ENCODE assay signal across 18 cellular contexts in genomic region chr12:51692016-51692415, GRCh38.
DNase-seq lines count a peak whose midpoint lies in the region; ATAC-seq and TF ChIP-seq lines count a peak whose summit lies in the region.
"Had no signal": no experiment of that assay in that cellular context is flagged by ENCODE, and none has a peak within 500 bp of the region (broad histone marks: within the 10 kb centered on the region; RNA-seq: fewer than 3 reads in every experiment).

No MANE protein-coding gene starts in this region.

- peaks cover 0 to 9% (median 4%) of the 10 kb centered on the region in 12 donors for H3K4me1 ChIP-seq in heart left ventricle

- H3K27me3 ChIP-seq in heart left ventricle: no peaks in the 10 kb centered on the region

- peak in 1 of 5 donors; percentile 6 for DNase-seq in heart left ventricle
- DNase-seq in left cardiac atrium: no peak
- DNase-seq in NOMO-1 (lab: John Stamatoyannopoulos, UW; ENCODE audit: unreplicated experiment in 2 of 2): peak; percentile 61 to 74
- DNase-seq in left kidney (ENCODE audit: low read depth, low spot score): peak; percentile 3
- no peak for DNase-seq in AG20443 (ENCODE audit: low spot score)
- DNase-seq in foreskin fibroblast: no peak
- DNase-seq: Calu3; CD4-positive, alpha-beta T cell; DMS53; H7; Karpas-422; MM.1S; NCI-H1417; NCI-H187 treated with DMSO at 0.1 percent for 48 hours; NCI-H526 treated with DMSO at 0.1 percent for 48 hours; SHP77 treated with DMSO at 0.1 percent for 48 hours had no signal

- WGBS in heart left ventricle, 4 donors: 32 to 50% (median 43%) methylated on average over 2 of the region's 2 CpGs

- intact Hi-C loops in heart left ventricle (cut with DNase I): no loop called here
- intact Hi-C loops in left cardiac atrium (cut with DNase I): no loop called here

- no peaks in the 10 kb centered on the region for H3K9me3 ChIP-seq in heart left ventricle

- no peak overlapping the region for H3K4me3 ChIP-seq in heart left ventricle
- no peak overlapping the region for H3K4me3 ChIP-seq in foreskin fibroblast (ENCODE audit: low read depth in 1 of 2, low read length in 2 of 2)

- H3K36me3 ChIP-seq in heart left ventricle: no peaks in the 10 kb centered on the region

- TF ChIP-seq POLR2A in heart left ventricle (IDR thresholded peaks at IDR 0.05): no peak

- ATAC-seq in heart left ventricle (peak in 3 of 4 donors; percentile 58 to 68 (median 59)), left cardiac atrium (no peak), GM19351 (IDR thresholded peaks at IDR 0.05; ENCODE audit: unreplicated experiment) (no peak)
- ATAC-seq: Panc1 had no signal

- no peak overlapping the region for H3K27ac ChIP-seq in heart left ventricle

- TF ChIP-seq CTCF in heart left ventricle (IDR thresholded peaks at IDR 0.05) (no peak), foreskin fibroblast (IDR thresholded peaks at IDR 0.05; ENCODE audit: low read depth, low read length) (no peak)

Comparison
In these comparisons a context has a peak if more than half of its experiments do, and no peak if none do; other contexts are left out.
1. ATAC-seq: peak in heart left ventricle (3 of 4); none in left cardiac atrium (0 of 2) and GM19351 (single experiment).
2. DNase-seq: peak in NOMO-1 (2 of 2) and left kidney (single experiment); none in left cardiac atrium (single experiment), AG20443 (single experiment) and foreskin fibroblast (0 of 2).